In the genomic region with DNA sequence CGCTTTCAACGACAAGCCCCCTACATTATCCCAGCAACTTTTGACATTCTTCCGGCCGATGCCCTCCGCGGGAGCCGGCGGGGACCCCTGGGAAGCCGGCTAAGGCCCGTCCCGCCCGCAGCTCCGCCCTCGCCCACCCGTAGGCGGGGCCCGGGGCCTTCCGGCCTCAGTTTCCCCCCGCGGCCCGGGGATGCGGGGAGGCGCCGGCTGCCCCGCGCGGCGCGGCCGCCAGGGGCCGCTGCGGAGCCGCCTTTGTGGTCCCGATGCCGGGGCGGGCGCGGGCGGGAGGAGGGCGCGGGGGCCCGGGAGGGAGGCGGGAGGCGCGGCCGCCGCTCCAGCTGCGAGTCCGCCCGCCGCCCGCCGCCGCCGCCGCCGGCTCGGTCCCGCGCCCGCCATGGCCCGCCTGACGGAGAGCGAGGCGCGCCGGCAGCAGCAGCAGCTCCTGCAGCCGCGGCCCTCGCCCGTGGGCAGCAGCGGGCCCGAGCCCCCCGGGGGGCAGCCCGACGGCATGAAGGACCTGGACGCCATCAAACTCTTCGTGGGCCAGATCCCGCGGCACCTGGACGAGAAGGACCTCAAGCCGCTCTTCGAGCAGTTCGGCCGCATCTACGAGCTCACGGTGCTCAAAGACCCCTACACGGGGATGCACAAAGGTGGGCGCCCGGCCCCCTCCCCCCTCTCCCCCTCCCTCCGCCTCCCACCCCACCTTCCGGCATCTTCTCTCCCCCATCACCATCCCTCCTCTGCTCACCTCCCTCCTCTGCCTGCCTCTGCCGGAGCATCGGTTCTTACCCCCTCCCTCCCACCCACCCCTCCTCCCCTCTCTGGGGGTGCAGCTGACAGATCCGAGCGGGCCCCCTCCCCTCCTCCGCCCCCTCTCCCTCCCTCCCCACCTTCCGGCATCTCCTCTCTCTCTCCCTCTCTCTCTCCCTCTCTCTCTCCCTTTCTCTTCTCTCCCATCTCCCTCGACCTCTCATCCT, we compare ENCODE assay signal across 9 cellular contexts. TPM values are rescaled to one million over a fixed set of nuclear protein-coding genes. Genes with fewer than 3 reads are reported as not detected.
DNase-seq lines count a peak whose midpoint lies in the region; ATAC-seq, FAIRE-seq and TF ChIP-seq lines count a peak whose summit lies in the region.
"Had no signal": no experiment of that assay in that cellular context is flagged by ENCODE, and none has a peak within 500 bp of the region (broad histone marks: within the 10 kb centered on the region; RNA-seq: fewer than 3 reads in every experiment).

TSS of gene CELF5 (plus strand) at position 316 of the 980 bp plus-strand sequence. CDS start at position 395, 79 bp downstream.

- no peak within 1 kb of the TSS for H3K27ac Mint-ChIP-seq in CD4-positive, CD25-positive, alpha-beta regulatory T cell
- H3K27ac Mint-ChIP-seq: stimulated activated naive CD8-positive, alpha-beta T cell treated with anti-CD3 and anti-CD28 coated beads, Interleukin-15, Interleukin-2, amounts not matched to agents 100 ng/mL and 50 ng/mL, for 24 hours had no signal

- peak; percentile 31 to 50 (median 39) for DNase-seq in CD4-positive, CD25-positive, alpha-beta regulatory T cell
- DNase-seq in HuH-7.5 (ENCODE audit: low spot score) (peak; percentile 86), bronchial epithelial cell (ENCODE audit: low read depth) (no peak), left lung (peak in 1 of 2 donors; percentile 89)
- peak; percentile 16 for DNase-seq in stimulated activated CD8-positive, alpha-beta memory T cell treated with anti-CD3 and anti-CD28 coated beads, Interleukin-15, amount 100 ng/mL, for 1 hour (ENCODE audit: low read depth)

- H3K4me1 ChIP-seq in CD4-positive, CD25-positive, alpha-beta regulatory T cell (ENCODE audit: control insufficient read depth, insufficient read depth, low read length, poor library complexity, severe bottlenecking): peaks cover 3% of the 10 kb centered on the region
- peaks cover 0 to 4% of the 10 kb centered on the region in 2 donors for H3K4me1 ChIP-seq in left lung

- no peaks in the 10 kb centered on the region for H3K9me3 Mint-ChIP-seq in CD4-positive, CD25-positive, alpha-beta regulatory T cell
- H3K9me3 Mint-ChIP-seq: stimulated activated naive CD8-positive, alpha-beta T cell treated with anti-CD3 and anti-CD28 coated beads, Interleukin-15, Interleukin-2, amounts not matched to agents 100 ng/mL and 50 ng/mL, for 24 hours had no signal

- H3K9me3 ChIP-seq in CD4-positive, CD25-positive, alpha-beta regulatory T cell (ENCODE audit: control insufficient read depth in 2 of 2, low read length in 2 of 2): no peaks in the 10 kb centered on the region
- no peaks in the 10 kb centered on the region for H3K9me3 ChIP-seq in left lung

- H3K27ac ChIP-seq in CD4-positive, CD25-positive, alpha-beta regulatory T cell (ENCODE audit: insufficient read depth, low read length, poor library complexity, severe bottlenecking): no peak within 1 kb of the TSS
- H3K27ac ChIP-seq in left lung: no peak within 1 kb of the TSS

- FAIRE-seq in bronchial epithelial cell (lab: Jason Lieb, UNC): no peak

- H3K27me3 ChIP-seq in CD4-positive, CD25-positive, alpha-beta regulatory T cell (ENCODE audit: control insufficient read depth, insufficient read depth, low read length): no peaks in the 10 kb centered on the region
- H3K27me3 ChIP-seq in bronchial epithelial cell (ENCODE audit: control insufficient read depth, insufficient read depth, low read length) (peaks cover 13% of the 10 kb centered on the region), left lung (peaks cover 32 to 88% of the 10 kb centered on the region in 2 donors)

- no peaks in the 10 kb centered on the region for H3K36me3 ChIP-seq in CD4-positive, CD25-positive, alpha-beta regulatory T cell (ENCODE audit: control insufficient read depth, insufficient read depth, low read length)
- H3K36me3 ChIP-seq in bronchial epithelial cell (ENCODE audit: control insufficient read depth, insufficient read depth, low read length): no peaks in the 10 kb centered on the region
- no peaks in the 10 kb centered on the region for H3K36me3 ChIP-seq in left lung

- H3K27me3 Mint-ChIP-seq in CD4-positive, CD25-positive, alpha-beta regulatory T cell: peaks cover 24% of the 10 kb centered on the region

- H3K36me3 Mint-ChIP-seq in CD4-positive, CD25-positive, alpha-beta regulatory T cell: no peaks in the 10 kb centered on the region

- peaks cover 0 to 2% (median 0%) of the 10 kb centered on the region in 4 donors for H3K4me1 Mint-ChIP-seq in CD4-positive, CD25-positive, alpha-beta regulatory T cell

- no peak within 1 kb of the TSS for H3K4me3 ChIP-seq in CD4-positive, CD25-positive, alpha-beta regulatory T cell (ENCODE audit: low read depth, low read length)
- H3K4me3 ChIP-seq in WI38 (ENCODE audit: low read depth, low read length): peak within 1 kb of the TSS; percentile 27; the same call in 1 of the 2 replicates
- no peak within 1 kb of the TSS for H3K4me3 ChIP-seq in bronchial epithelial cell (ENCODE audit: low read depth, low read length)
- H3K4me3 ChIP-seq in left lung: no peak within 1 kb of the TSS

- intact Hi-C loops in left lung (cut with DNase I): no loop called here

- peak within 1 kb of the TSS in 2 of 4 donors; percentile 17 to 29 for H3K4me3 Mint-ChIP-seq in CD4-positive, CD25-positive, alpha-beta regulatory T cell
- H3K4me3 Mint-ChIP-seq: stimulated activated naive CD8-positive, alpha-beta T cell treated with anti-CD3 and anti-CD28 coated beads, Interleukin-15, Interleukin-2, amounts not matched to agents 100 ng/mL and 50 ng/mL, for 24 hours had no signal

- TF ChIP-seq CTCF in WI38 (IDR thresholded peaks at IDR 0.05; ENCODE audit: low read depth, low read length) (no peak), bronchial epithelial cell (IDR thresholded peaks at IDR 0.05; ENCODE audit: insufficient read depth, low read length, severe bottlenecking) (peak; percentile 22), left lung (IDR thresholded peaks at IDR 0.05) (peak; percentile 52 to 57)

- ATAC-seq in CD4-positive, CD25-positive, alpha-beta regulatory T cell (ENCODE audit: low read depth in 2 of 2): peak; percentile 55 to 64
- ATAC-seq in left lung (peak; percentile 87), HG02763 (IDR thresholded peaks at IDR 0.05; ENCODE audit: unreplicated experiment) (no peak), HG03135 (IDR thresholded peaks at IDR 0.05; ENCODE audit: unreplicated experiment) (no peak)

RNA-seq across cellular contexts. Expression of gene CELF5, which starts in this region (rescaled TPM):
- total RNA-seq in CD4-positive, CD25-positive, alpha-beta regulatory T cell: 0.17 TPM
- polyA plus RNA-seq in CD4-positive, CD25-positive, alpha-beta regulatory T cell: not detected
- not detected in 2 replicates for total RNA-seq in bronchial epithelial cell
- total RNA-seq in left lung: under 1 TPM in 1 of 2 donors, not detected in 1; 0.38 TPM

Comparison
In these comparisons a context has a peak if more than half of its experiments do, and no peak if none do; other contexts are left out.
1. Peak in DNase-seq and ATAC-seq in CD4-positive, CD25-positive, alpha-beta regulatory T cell; RNA of the gene not detected or under 1 TPM.
2. Peak in ATAC-seq in left lung; RNA of the gene not detected or under 1 TPM.